ENCODE assay signal across 34 cellular contexts in the genomic region with DNA sequence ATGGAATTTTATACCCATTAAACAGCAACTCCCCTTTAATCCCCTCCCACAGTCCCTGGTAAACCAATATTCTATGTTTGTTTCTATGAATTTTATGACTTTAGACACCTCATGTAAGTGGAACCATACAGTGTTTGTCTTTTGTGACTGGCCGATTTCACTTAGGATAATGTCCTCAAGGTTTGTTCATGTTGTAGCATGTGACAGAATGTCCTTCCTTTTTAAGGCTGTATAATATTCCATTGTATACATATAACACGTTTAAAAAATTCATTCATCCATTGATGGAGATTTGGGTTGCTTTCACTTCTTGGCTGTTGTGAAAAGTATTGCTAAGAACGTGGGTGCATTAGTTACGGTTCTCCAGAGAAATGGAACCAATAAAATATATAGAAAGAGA.
"Had no signal": no experiment of that assay in that cellular context is flagged by ENCODE, and none has a peak within 500 bp of the region (broad histone marks: within the 10 kb centered on the region; RNA-seq: fewer than 3 reads in every experiment).

No MANE protein-coding gene starts in this region.

- H3K4me3 ChIP-seq: MG63 had no signal

- H3K36me3 ChIP-seq: MG63 had no signal

- DNase-seq: Kasumi-1, MG63, MM.1S, NCI-H1048, NCI-H1092, NCI-H1092 treated with DMSO at 0.1 percent for 48 hours, NCI-H1105, NCI-H1105 treated with DMSO at 0.1 percent for 48 hours, NCI-H1417, NCI-H1417 treated with DMSO at 0.1 percent for 48 hours, NCI-H1436, NCI-H1436 treated with DMSO at 0.1 percent for 48 hours, NCI-H146, NCI-H1694, NCI-H1694 treated with DMSO at 0.1 percent for 48 hours, NCI-H187, NCI-H187 treated with DMSO at 0.1 percent for 48 hours, NCI-H1930, NCI-H2029, NCI-H2029 treated with DMSO at 0.1 percent for 48 hours, NCI-H2081, NCI-H2081 treated with DMSO at 0.1 percent for 48 hours, NCI-H2107, NCI-H2171, NCI-H2171 treated with DMSO at 0.1 percent for 48 hours, NCI-H2227 treated with DMSO at 0.1 percent for 48 hours, NCI-H226, NCI-H345, NCI-H446, NCI-H446 treated with DMSO at 0.1 percent for 48 hours, NCI-H510A, NCI-H510A treated with DMSO at 0.1 percent for 48 hours, NCI-H524, NCI-H524 treated with DMSO at 0.1 percent for 48 hours had no signal

- H3K9me3 ChIP-seq: MG63 had no signal

- H3K27me3 ChIP-seq: MG63 had no signal
